In genomic region chr12:77834618-77835017, GRCh38 we compare ENCODE assay signal across 28 cellular contexts. TPM values are rescaled to one million over a fixed set of nuclear protein-coding genes. Genes with fewer than 3 reads are reported as not detected.
A peak's percentile ranks its signal among the peaks of the same experiment; 100 is the strongest.
DNase-seq lines count a peak whose midpoint lies in the region; ATAC-seq, FAIRE-seq and TF ChIP-seq lines count a peak whose summit lies in the region.
"Had no signal": no experiment of that assay in that cellular context is flagged by ENCODE, and none has a peak within 500 bp of the region (broad histone marks: within the 10 kb centered on the region; RNA-seq: fewer than 3 reads in every experiment).

No MANE protein-coding gene starts in this region.

- H3K27me3 ChIP-seq in HepG2 (ENCODE audit: control insufficient read depth in 1 of 2, insufficient read depth in 2 of 2, low read length in 2 of 2), result no peaks in the 10 kb centered on the region
- H3K27me3 ChIP-seq in right lobe of liver, result no peaks in the 10 kb centered on the region
- H3K27me3 ChIP-seq: BE2C, BLaER1 had no signal

- H3K36me3 ChIP-seq in HepG2 (replicated peaks in 1 of 2; ENCODE audit: control insufficient read depth in 1 of 2, insufficient read depth in 2 of 2, low read length in 2 of 2), result no peaks in the 10 kb centered on the region
- H3K36me3 ChIP-seq in right lobe of liver, result no peaks in the 10 kb centered on the region
- H3K36me3 ChIP-seq in OCI-LY7 (ENCODE audit: insufficient read depth, low read length), result no peaks in the 10 kb centered on the region
- H3K36me3 ChIP-seq: BE2C, BLaER1 had no signal

- CTCF ChIA-PET in HepG2 (lab: Yijun Ruan, JAX; ENCODE audit: low intra/inter-chr PET ratio, low total read pairs) (no interaction called here), OCI-LY7 (lab: Charles Lee; ENCODE audit: unreplicated experiment) (no interaction called here)

- intact Hi-C loops in HepG2 (cut with micrococcal nuclease; ENCODE audit: unreplicated experiment), result no loop called here
- intact Hi-C loops in right lobe of liver (cut with DNase I), result no loop called here
- intact Hi-C loops in OCI-LY7 (cut with micrococcal nuclease; ENCODE audit: unreplicated experiment), result no loop called here
- intact Hi-C loops in Right ventricle myocardium inferior (cut with DNase I), result no loop called here

- H3K36me3 Mint-ChIP-seq in nephron (ENCODE audit: low read depth), result no peaks in the 10 kb centered on the region
- H3K36me3 Mint-ChIP-seq: CD14-positive monocyte; CD4-positive, alpha-beta memory T cell; CD4-positive, CD25-positive, alpha-beta regulatory T cell; CD8-positive, alpha-beta memory T cell had no signal

- H3K9me2 ChIP-seq in OCI-LY7 (ENCODE audit: insufficient read depth, low read length), result no peaks in the 10 kb centered on the region

- in situ Hi-C loops in HepG2 (cut with HindIII; ENCODE audit: extremely low pct_ligation_motif_present, low pct_unique_long_range_greater_than_20kb), result no loop called here

- DNase-seq in HepG2 (ENCODE audit: low spot score), result no peak
- DNase-seq in right lobe of liver, result no peak
- DNase-seq in OCI-LY7 (ENCODE audit: low spot score), result no peak
- no peak for DNase-seq in stimulated activated CD4-positive, alpha-beta T cell treated with anti-CD3 and anti-CD28 coated beads, Interleukin-4, amount 100 ng/mL, for 24 hours
- DNase-seq in Right ventricle myocardium inferior (ENCODE audit: missing footprints), result no peak
- DNase-seq: ACHN; BE2C; C1 segment of cervical spinal cord; CD4-positive, alpha-beta memory T cell; CD4-positive, CD25-positive, alpha-beta regulatory T cell; CD8-positive, alpha-beta memory T cell; COR-L47; DMS 273 treated with DMSO at 0.1 percent for 48 hours; DMS153; DMS53; DMS79; DND-41; EL; GDM1 had no signal

- H3K27ac ChIP-seq in HepG2 (ENCODE audit: extremely low read length, insufficient read depth, low read length), result no peak overlapping the region
- H3K27ac ChIP-seq in right lobe of liver, result no peak overlapping the region
- no peak overlapping the region for H3K27ac ChIP-seq in OCI-LY7 (ENCODE audit: low read depth, low read length, poor library complexity, severe bottlenecking)
- H3K27ac ChIP-seq: 22Rv1, BLaER1 had no signal

- no peaks in the 10 kb centered on the region for H3K9me3 Mint-ChIP-seq in nephron

- H3K4me3 ChIP-seq in HepG2 (replicated peaks in 1 of 3; ENCODE audit: insufficient read depth in 1 of 3, low read depth in 2 of 3, low read length in 3 of 3) (no peak overlapping the region), right lobe of liver (no peak overlapping the region), OCI-LY7 (ENCODE audit: low read depth, low read length, poor library complexity, severe bottlenecking) (no peak overlapping the region)
- H3K4me3 ChIP-seq: BLaER1, GM12878 had no signal

- 1% methylated on average over 2 of the region's 2 CpGs for WGBS in HepG2 (ENCODE audit: low lambda C conversion rate)
- 65% methylated on average over 2 of the region's 2 CpGs for WGBS in right lobe of liver (ENCODE audit: insufficient coverage, low coverage, low lambda C conversion rate, missing lambda C conversion rate)

- no peak for FAIRE-seq in HepG2 (lab: Jason Lieb, UNC)
- FAIRE-seq: GM12878, GM12892, GM18507 had no signal

- H3K27ac Mint-ChIP-seq in nephron, result peak overlapping the region; percentile 59 to 98 (median 66)
- H3K27ac Mint-ChIP-seq: CD14-positive monocyte; CD4-positive, alpha-beta memory T cell; CD4-positive, CD25-positive, alpha-beta regulatory T cell; CD8-positive, alpha-beta memory T cell had no signal

- POLR2A ChIA-PET in HepG2 (lab: Yijun Ruan, JAX), result no interaction called here
- POLR2A ChIA-PET in OCI-LY7 (lab: Charles Lee), result no interaction called here

- no peak for ATAC-seq in HepG2
- no peak for ATAC-seq in right lobe of liver
- no peak for ATAC-seq in HG03469 (IDR thresholded peaks at IDR 0.05; ENCODE audit: unreplicated experiment)
- ATAC-seq in Right ventricle myocardium inferior, result no peak
- ATAC-seq: GM12878 had no signal

- TF ChIP-seq RAD21 in HepG2 (CRISPR knock-in tag; IDR thresholded peaks at IDR 0.05), result no peak

- H2AFZ ChIP-seq in HepG2 (ENCODE audit: low read length), result no peak overlapping the region
- peak overlapping the region; percentile 29; the same call in 1 of the 2 replicates for H2AFZ ChIP-seq in OCI-LY7 (ENCODE audit: low read length)

- no peak for TF ChIP-seq CTCF in HepG2 (CRISPR knock-in tag; IDR thresholded peaks at IDR 0.05)
- no peak for TF ChIP-seq CTCF in right lobe of liver (IDR thresholded peaks at IDR 0.05)
- no peak for TF ChIP-seq CTCF in OCI-LY7 (conservative IDR thresholded peaks at IDR 0.05; ENCODE audit: low read length)
- no peak for TF ChIP-seq CTCF in nephron (IDR thresholded peaks at IDR 0.05; ENCODE audit: unreplicated experiment in 3 of 3)

- no peak for TF ChIP-seq POLR2A in HepG2 (IDR thresholded peaks at IDR 0.05; ENCODE audit: insufficient read depth in 1 of 2, low read depth in 2 of 2, low read length in 2 of 2)
- no peak for TF ChIP-seq POLR2A in right lobe of liver (IDR thresholded peaks at IDR 0.05)

- no peak for TF ChIP-seq EP300 in HepG2 (IDR thresholded peaks at IDR 0.05; ENCODE audit: low read depth in 2 of 2, low read length in 2 of 2)
- TF ChIP-seq EP300 in HepG2 (CRISPR knock-in tag; IDR thresholded peaks at IDR 0.05; ENCODE audit: borderline replicate concordance), result no peak

- H3K4me1 Mint-ChIP-seq in nephron, result peaks cover 73% of the 10 kb centered on the region
- H3K4me1 Mint-ChIP-seq: CD14-positive monocyte; CD4-positive, alpha-beta memory T cell; CD4-positive, CD25-positive, alpha-beta regulatory T cell; CD8-positive, alpha-beta memory T cell had no signal

- no peak overlapping the region for H3K9ac ChIP-seq in HepG2 (ENCODE audit: insufficient read depth, low read depth, low read length)
- H3K9ac ChIP-seq: BLaER1 had no signal

- no peaks in the 10 kb centered on the region for H4K20me1 ChIP-seq in HepG2 (ENCODE audit: insufficient read depth, low read length)
- no peaks in the 10 kb centered on the region for H4K20me1 ChIP-seq in OCI-LY7 (ENCODE audit: insufficient read depth, low read length)
- H4K20me1 ChIP-seq: BLaER1 had no signal

- H3K27me3 Mint-ChIP-seq in nephron (ENCODE audit: low read depth), result peaks cover 4% of the 10 kb centered on the region
- H3K27me3 Mint-ChIP-seq: CD4-positive, alpha-beta memory T cell; CD4-positive, CD25-positive, alpha-beta regulatory T cell; CD8-positive, alpha-beta memory T cell had no signal

- H3K4me2 ChIP-seq in HepG2 (ENCODE audit: low read depth, low read length) (no peak overlapping the region), OCI-LY7 (ENCODE audit: low read length) (no peak overlapping the region)
- H3K4me2 ChIP-seq: BLaER1 had no signal

- H3K79me2 ChIP-seq in HepG2 (ENCODE audit: insufficient read depth, low read length) (no peaks in the 10 kb centered on the region), OCI-LY7 (ENCODE audit: insufficient read depth, low read depth, low read length) (no peaks in the 10 kb centered on the region)

- H3K4me1 ChIP-seq in HepG2 (ENCODE audit: insufficient read depth, low read length) (no peaks in the 10 kb centered on the region), right lobe of liver (no peaks in the 10 kb centered on the region), OCI-LY7 (ENCODE audit: insufficient read depth, low read length, poor library complexity, severe bottlenecking) (peaks cover 33% of the 10 kb centered on the region)
- H3K4me1 ChIP-seq: BE2C had no signal

- BruUV-seq in HepG2 (replicated peaks; lab: Mats Ljungman, UMichigan), result no TSS peak
- BruUV-seq in OCI-LY7 (replicated peaks; lab: Mats Ljungman, UMichigan), result no TSS peak

- no peaks in the 10 kb centered on the region for H3K9me3 ChIP-seq in HepG2 (ENCODE audit: low read length)
- no peaks in the 10 kb centered on the region for H3K9me3 ChIP-seq in right lobe of liver
- H3K9me3 ChIP-seq in OCI-LY7 (ENCODE audit: low read length), result no peaks in the 10 kb centered on the region
- H3K9me3 ChIP-seq: BE2C, BLaER1 had no signal

- H3K4me3 Mint-ChIP-seq in nephron, result peak overlapping the region; percentile 41 to 67 (median 66)
- H3K4me3 Mint-ChIP-seq: CD14-positive monocyte; CD4-positive, alpha-beta memory T cell; CD4-positive, CD25-positive, alpha-beta regulatory T cell; CD8-positive, alpha-beta memory T cell had no signal

TF ChIP-seq in HepG2, 621 proteins besides CTCF, POLR2A, EP300 and RAD21:
- TF ChIP-seq MAFK (conservative IDR thresholded peaks at IDR 0.05 in 1 of 2, IDR thresholded peaks at IDR 0.05 in 1 of 2; ENCODE audit: low read length in 2 of 2), result peak; percentile 25 to 71; a peak in 2 of 4 replicates
- TF ChIP-seq MAFF (IDR thresholded peaks at IDR 0.05; ENCODE audit: low read depth, low read length), result peak; percentile 49; the same call in 1 of the 2 replicates
- no peak for TF ChIP-seq ZZZ3 (CRISPR knock-in tag; IDR thresholded peaks at IDR 0.05; ENCODE audit: borderline replicate concordance)
TF ChIP-seq in HepG2: peak in this region for 2.

RNA-seq across cellular contexts. Expression of gene NAV3, which starts 3.9 kb away (rescaled TPM):
- total RNA-seq in HepG2 (2016; rRNA removed; fragmentation: Illumina TruSeq; extraction: Trizol) (0.18 and 0.51 TPM in 2 replicates), right lobe of liver (1 to 10 TPM in 3 of 6 experiments, under 1 TPM in 3; 0.22 to 3.2 (median 1.2) TPM), OCI-LY7 (2022) (0.68 and 0.85 TPM in 2 replicates), Right ventricle myocardium inferior (2.6 TPM)
- total RNA-seq in HepG2 (2016; cell fraction: cytosol; rRNA removed; fragmentation: Illumina TruSeq; extraction: Trizol; ENCODE audit: low read depth), result under 0.01 and 0.10 TPM in 2 replicates
- total RNA-seq in HepG2 (2016; cell fraction: insoluble cytoplasmic fraction; rRNA removed; fragmentation: Illumina TruSeq; extraction: Trizol), result 0.19 and 0.48 TPM in 2 replicates
- total RNA-seq in HepG2 (2016; cell fraction: membrane; rRNA removed; fragmentation: Illumina TruSeq; extraction: Trizol), result 0.15 TPM in 1 of 2 replicates, not detected in the other
- total RNA-seq in HepG2 (2016; cell fraction: nucleus; rRNA removed; fragmentation: Illumina TruSeq; extraction: Trizol), result 0.28 and 0.37 TPM in 2 replicates
- 0.01 and 0.14 TPM in 2 replicates for polyA plus RNA-seq in HepG2 (2011; rRNA removed)
- polyA plus RNA-seq in HepG2 (2011; cell fraction: cytosol; rRNA removed), result 0.04 TPM in 2 replicates
- polyA plus RNA-seq in HepG2 (2011; cell fraction: nucleus; rRNA removed), result 0.03 TPM in 1 of 2 replicates, not detected in the other
- not detected in 2 replicates for polyA plus RNA-seq in HepG2 (2012)
- not detected in 2 replicates for polyA plus RNA-seq in HepG2 (2016; cell fraction: cytosol; fragmentation: Illumina TruSeq; extraction: Trizol; ENCODE audit: low read depth)
- polyA plus RNA-seq in HepG2 (2016; cell fraction: insoluble cytoplasmic fraction; fragmentation: Illumina TruSeq; extraction: Trizol; ENCODE audit: low read depth), result 0.10 TPM in 1 of 2 replicates, not detected in the other
- not detected in 2 replicates for polyA plus RNA-seq in HepG2 (2016; cell fraction: membrane; fragmentation: Illumina TruSeq; extraction: Trizol; ENCODE audit: low read depth)
- 0.16 TPM in 1 of 2 replicates, not detected in the other for polyA plus RNA-seq in HepG2 (2016; cell fraction: nucleus; fragmentation: Illumina TruSeq; extraction: Trizol; ENCODE audit: insufficient read depth, low read depth)
- polyA minus RNA-seq in HepG2 (2011; rRNA and poly(A)+ RNA removed; ENCODE audit: low replicate concordance), result 0.98 TPM in 1 of 2 replicates, not detected in the other
- 0.10 TPM in 1 of 2 replicates, not detected in the other for polyA minus RNA-seq in HepG2 (2011; cell fraction: cytosol; rRNA and poly(A)+ RNA removed)
- polyA minus RNA-seq in HepG2 (2011; cell fraction: nucleus; rRNA and poly(A)+ RNA removed), result 0.37 and 0.90 TPM in 2 replicates
- total RNA-seq in OCI-LY7 (2014; rRNA removed; shearing (Covaris generic)), result 1.6 and 4.2 TPM in 2 replicates
- total RNA-seq: CD4-positive, alpha-beta memory T cell; CD4-positive, CD25-positive, alpha-beta regulatory T cell; CD8-positive, alpha-beta memory T cell; G401 had no signal
- polyA plus RNA-seq: CD14-positive monocyte; CD4-positive, alpha-beta memory T cell; CD4-positive, CD25-positive, alpha-beta regulatory T cell; CD8-positive, alpha-beta memory T cell had no signal
